Comparison of ENCODE assay signal across 29 cellular contexts in genomic region chr1:24973315-24973714, GRCh38. TPM values are rescaled to one million over a fixed set of nuclear protein-coding genes. Genes with fewer than 3 reads are reported as not detected.
DNase-seq lines count a peak whose midpoint lies in the region; ATAC-seq, FAIRE-seq and TF ChIP-seq lines count a peak whose summit lies in the region.
"Had no signal": no experiment of that assay in that cellular context is flagged by ENCODE, and none has a peak within 500 bp of the region (broad histone marks: within the 10 kb centered on the region; RNA-seq: fewer than 3 reads in every experiment).

No MANE protein-coding gene starts in this region.

- 13% methylated on average over 3 of the region's 5 CpGs for WGBS in HepG2 (ENCODE audit: low lambda C conversion rate)
- WGBS in right lobe of liver (ENCODE audit: insufficient coverage, low coverage, low lambda C conversion rate, missing lambda C conversion rate): 25% methylated on average over 2 of the region's 5 CpGs
- 76% methylated on average over 5 of the region's 5 CpGs; no CpG with 5 or more reads in 1 of the 2 experiments for WGBS in H1 (ENCODE audit: extremely low coverage in 1 of 2, insufficient coverage in 1 of 2, insufficient read length in 1 of 2, insufficient replicate concordance in 2 of 2, low coverage in 1 of 2, low lambda C conversion rate in 2 of 2, missing lambda C conversion rate in 1 of 2), 2 experiments

- peak overlapping the region; percentile 67 for H4K91ac ChIP-seq in H1 (replicated peaks; ENCODE audit: insufficient read length, low read length)

- peak overlapping the region; percentile 89 for H3K27ac Mint-ChIP-seq in activated CD8-positive, alpha-beta T cell treated with anti-CD3 and anti-CD28 coated beads for 36 hours
- no peak overlapping the region for H3K27ac Mint-ChIP-seq in stimulated activated naive CD8-positive, alpha-beta T cell treated with anti-CD3 and anti-CD28 coated beads, Interleukin-15, amount 100 ng/mL, for 72 hours
- H3K27ac Mint-ChIP-seq: activated CD4-positive, alpha-beta memory T cell treated with anti-CD3 and anti-CD28 coated beads, Interleukin-2, amount 10 ng/mL, durations not matched to agents 7 days and 5 days; activated naive CD4-positive, alpha-beta T cell treated with anti-CD3 and anti-CD28 coated beads, Interleukin-2, amount 50 U/mL, for 24 hours; endodermal cell had no signal

- peaks cover 2% of the 10 kb centered on the region; the same call in 1 of the 2 replicates for H3K23me2 ChIP-seq in H1 (ENCODE audit: low read depth, low read length)

- H3K79me1 ChIP-seq in H1 (ENCODE audit: low read depth, low read length): no peaks in the 10 kb centered on the region

- no peak overlapping the region for H3K23ac ChIP-seq in H1 (ENCODE audit: insufficient read length)

- H3K27ac ChIP-seq in HepG2 (ENCODE audit: extremely low read length, insufficient read depth, low read length) (no peak overlapping the region), right lobe of liver (no peak overlapping the region), H1 (ENCODE audit: low read depth, low read length) (no peak overlapping the region)
- H3K27ac ChIP-seq: esophagus muscularis mucosa, foreskin keratinocyte, heart left ventricle, parathyroid adenoma, spleen had no signal

- 0 out of 2 replicates have a peak overlapping the region, but pooled peaks have one; percentile 66 for H2BK20ac ChIP-seq in H1 (ENCODE audit: low read length)

- TF ChIP-seq EP300 in HepG2 (IDR thresholded peaks at IDR 0.05; ENCODE audit: low read depth in 2 of 2, low read length in 2 of 2): no peak
- TF ChIP-seq EP300 in HepG2 (CRISPR knock-in tag; IDR thresholded peaks at IDR 0.05; ENCODE audit: borderline replicate concordance): no peak
- no peak for TF ChIP-seq EP300 in H1 (IDR thresholded peaks at IDR 0.05; ENCODE audit: borderline replicate concordance in 1 of 2, low read depth in 2 of 2, low read length in 2 of 2)

- no peak for FAIRE-seq in HepG2 (lab: Jason Lieb, UNC)
- no peak for FAIRE-seq in H1 (lab: Jason Lieb, UNC)
- FAIRE-seq: urothelium cell line had no signal

- H3K9me3 ChIP-seq in HepG2 (ENCODE audit: low read length) (peaks cover 20% of the 10 kb centered on the region), right lobe of liver (peaks cover 0 to 10% (median 0%) of the 10 kb centered on the region in 4 donors), H1 (ENCODE audit: insufficient read depth in 2 of 2, low read depth in 1 of 2, low read length in 1 of 2) (peaks cover 4 to 6% of the 10 kb centered on the region in 2 experiments)

- no peak overlapping the region for H4K5ac ChIP-seq in H1 (ENCODE audit: insufficient read length, low read depth, low read length)

- TF ChIP-seq CTCF in HepG2 (CRISPR knock-in tag; IDR thresholded peaks at IDR 0.05): no peak
- no peak for TF ChIP-seq CTCF in right lobe of liver (IDR thresholded peaks at IDR 0.05)
- TF ChIP-seq CTCF in activated CD8-positive, alpha-beta T cell treated with anti-CD3 and anti-CD28 coated beads for 36 hours (IDR thresholded peaks at IDR 0.05): no peak
- TF ChIP-seq CTCF in H1 (IDR thresholded peaks at IDR 0.05; ENCODE audit: control extremely low read depth in 1 of 3, insufficient read depth in 1 of 3, low read depth in 1 of 3, low read length in 3 of 3): no peak

- H3K36me3 ChIP-seq in HepG2 (replicated peaks in 1 of 2; ENCODE audit: control insufficient read depth in 1 of 2, insufficient read depth in 2 of 2, low read length in 2 of 2) (no peaks in the 10 kb centered on the region), right lobe of liver (no peaks in the 10 kb centered on the region), H1 (ENCODE audit: control insufficient read depth in 2 of 4, insufficient read depth in 4 of 4, low read length in 3 of 4) (no peaks in the 10 kb centered on the region)
- H3K36me3 ChIP-seq: BLaER1 treated with 17β-estradiol and CSF1 and Interleukin-3, amounts not matched to agents 10 nM and 100 nM; esophagus muscularis mucosa; heart left ventricle; spleen had no signal

- H3K36me3 Mint-ChIP-seq in activated CD8-positive, alpha-beta T cell treated with anti-CD3 and anti-CD28 coated beads for 36 hours (ENCODE audit: low read depth): peaks cover 61% of the 10 kb centered on the region

- H3K4me1 Mint-ChIP-seq in activated CD8-positive, alpha-beta T cell treated with anti-CD3 and anti-CD28 coated beads for 36 hours (ENCODE audit: low read depth): peaks cover 67% of the 10 kb centered on the region
- peaks cover 75% of the 10 kb centered on the region for H3K4me1 Mint-ChIP-seq in stimulated activated naive CD8-positive, alpha-beta T cell treated with anti-CD3 and anti-CD28 coated beads, Interleukin-15, amount 100 ng/mL, for 72 hours

- H2BK120ac ChIP-seq in H1 (replicated peaks; ENCODE audit: low read depth, low read length): no peak overlapping the region

- DNase-seq in HepG2 (ENCODE audit: low spot score) (no peak), right lobe of liver (no peak), H1 (ENCODE audit: low read depth in 1 of 2, low spot score in 2 of 2) (no peak), dermis blood vessel endothelial cell (no peak), MV-4-11 (lab: John Stamatoyannopoulos, UW) (no peak)
- no peak for DNase-seq in activated CD8-positive, alpha-beta T cell treated with anti-CD3 and anti-CD28 coated beads for 36 hours
- DNase-seq in stimulated activated naive CD8-positive, alpha-beta T cell treated with anti-CD3 and anti-CD28 coated beads, Interleukin-15, amount 100 ng/mL, for 72 hours: peak in 1 of 2 donors; percentile 63
- DNase-seq: activated CD4-positive, alpha-beta memory T cell treated with anti-CD3 and anti-CD28 coated beads, Interleukin-2, amount 10 ng/mL, durations not matched to agents 7 days and 5 days; activated CD4-positive, CD25-positive, alpha-beta regulatory T cell; caudate nucleus; endodermal cell; foreskin keratinocyte; Karpas-422; kidney glomerular epithelial cell; NCI-H1048; NCI-H187; NCI-H524; SHP77 treated with DMSO at 0.1 percent for 48 hours; spleen; SW 1271 had no signal

- H3K9ac ChIP-seq in HepG2 (ENCODE audit: insufficient read depth, low read depth, low read length): no peak overlapping the region
- H3K9ac ChIP-seq in H1 (replicated peaks in 1 of 4; ENCODE audit: extremely low read depth in 1 of 4, low read depth in 3 of 4, low read length in 3 of 4): no peak overlapping the region
- H3K9ac ChIP-seq: BLaER1 treated with 17β-estradiol and CSF1 and Interleukin-3, amounts not matched to agents 10 nM and 100 nM; parathyroid adenoma had no signal

- 0 out of 2 replicates have a peak overlapping the region, but pooled peaks have one; percentile 53 for H2BK5ac ChIP-seq in H1 (ENCODE audit: low read depth, low read length)

- POLR2A ChIA-PET in HepG2 (lab: Yijun Ruan, JAX) (no interaction called here), H1 (lab: Charles Lee; ENCODE audit: partially characterized antibody) (no interaction called here)
- POLR2A ChIA-PET in activated CD8-positive, alpha-beta T cell treated with anti-CD3 and anti-CD28 coated beads for 36 hours (lab: Charles Lee): interaction anchor here (0.9 to 4.3 kb wide), 11 partner anchors 9 to 60 kb away, joined by 3 to 30 read pairs (median 5); no protein-coding TSS in a partner anchor

- H3K4me2 ChIP-seq in HepG2 (ENCODE audit: low read depth, low read length): no peak overlapping the region
- H3K4me2 ChIP-seq in H1 (ENCODE audit: insufficient read depth in 1 of 2, low read depth in 2 of 2, low read length in 2 of 2): no peak overlapping the region

- no TSS peak for BruUV-seq in HepG2 (replicated peaks; lab: Mats Ljungman, UMichigan)

- no peak for ATAC-seq in HepG2
- no peak for ATAC-seq in right lobe of liver
- peak; percentile 11 for ATAC-seq in activated CD8-positive, alpha-beta T cell treated with anti-CD3 and anti-CD28 coated beads for 36 hours
- peak; percentile 61 for ATAC-seq in stimulated activated naive CD8-positive, alpha-beta T cell treated with anti-CD3 and anti-CD28 coated beads, Interleukin-15, amount 100 ng/mL, for 72 hours
- ATAC-seq: foreskin keratinocyte, heart left ventricle, Panc1 had no signal

- no peak overlapping the region for H3K56ac ChIP-seq in H1 (replicated peaks; ENCODE audit: insufficient read length, low read depth, low read length)

- H3K27me3 Mint-ChIP-seq in activated CD8-positive, alpha-beta T cell treated with anti-CD3 and anti-CD28 coated beads for 36 hours: no peaks in the 10 kb centered on the region
- H3K27me3 Mint-ChIP-seq in stimulated activated naive CD8-positive, alpha-beta T cell treated with anti-CD3 and anti-CD28 coated beads, Interleukin-15, amount 100 ng/mL, for 72 hours: no peaks in the 10 kb centered on the region
- H3K27me3 Mint-ChIP-seq: activated naive CD4-positive, alpha-beta T cell treated with anti-CD3 and anti-CD28 coated beads, Interleukin-2, amount 50 U/mL, for 24 hours had no signal

- no peak overlapping the region; the same call in 1 of the 2 replicates for H4K8ac ChIP-seq in H1 (ENCODE audit: extremely low read depth, insufficient read depth, low read length)

- H2BK12ac ChIP-seq in H1 (ENCODE audit: low read depth, low read length): peak overlapping the region; percentile 2; the same call in 1 of the 2 replicates

- no peak overlapping the region for H3K4me3 Mint-ChIP-seq in activated CD8-positive, alpha-beta T cell treated with anti-CD3 and anti-CD28 coated beads for 36 hours
- peak overlapping the region in 1 of 2 donors; percentile 87 for H3K4me3 Mint-ChIP-seq in stimulated activated naive CD8-positive, alpha-beta T cell treated with anti-CD3 and anti-CD28 coated beads, Interleukin-15, amount 100 ng/mL, for 72 hours
- H3K4me3 Mint-ChIP-seq: activated CD4-positive, alpha-beta memory T cell treated with anti-CD3 and anti-CD28 coated beads, Interleukin-2, amount 10 ng/mL, durations not matched to agents 7 days and 5 days; activated naive CD4-positive, alpha-beta T cell treated with anti-CD3 and anti-CD28 coated beads, Interleukin-2, amount 50 U/mL, for 24 hours; endodermal cell; neural crest cell had no signal

- no peak for TF ChIP-seq POLR2A in HepG2 (IDR thresholded peaks at IDR 0.05; ENCODE audit: insufficient read depth in 1 of 2, low read depth in 2 of 2, low read length in 2 of 2)
- no peak for TF ChIP-seq POLR2A in right lobe of liver (IDR thresholded peaks at IDR 0.05)
- no peak for TF ChIP-seq POLR2A in H1 (IDR thresholded peaks at IDR 0.05; ENCODE audit: control extremely low read depth in 1 of 2, low read depth in 2 of 2, low read length in 2 of 2)

- H3K4me3 ChIP-seq in HepG2 (replicated peaks in 1 of 3; ENCODE audit: insufficient read depth in 1 of 3, low read depth in 2 of 3, low read length in 3 of 3) (no peak overlapping the region), right lobe of liver (no peak overlapping the region), H1 (ENCODE audit: extremely low read depth in 1 of 4, insufficient read depth in 2 of 4, low read depth in 3 of 4, low read length in 4 of 4) (no peak overlapping the region)
- H3K4me3 ChIP-seq: BLaER1 treated with 17β-estradiol and CSF1 and Interleukin-3, amounts not matched to agents 10 nM and 100 nM; esophagus muscularis mucosa; heart left ventricle; lung; spleen had no signal

- peaks cover 24% of the 10 kb centered on the region for H3K9me3 Mint-ChIP-seq in activated CD8-positive, alpha-beta T cell treated with anti-CD3 and anti-CD28 coated beads for 36 hours
- H3K9me3 Mint-ChIP-seq in stimulated activated naive CD8-positive, alpha-beta T cell treated with anti-CD3 and anti-CD28 coated beads, Interleukin-15, amount 100 ng/mL, for 72 hours: peaks cover 32 to 36% of the 10 kb centered on the region in 2 donors

- H3K4me1 ChIP-seq in HepG2 (ENCODE audit: insufficient read depth, low read length) (peaks cover 8% of the 10 kb centered on the region; the same call in 1 of the 2 replicates), right lobe of liver (no peaks in the 10 kb centered on the region), H1 (replicated peaks in 1 of 4; ENCODE audit: control insufficient read depth in 3 of 4, insufficient read depth in 4 of 4, low read length in 3 of 4) (peaks cover 0 to 24% (median 11%) of the 10 kb centered on the region in 4 experiments; a peak in 6 of 7 replicates)
- H3K4me1 ChIP-seq: esophagus muscularis mucosa, parathyroid adenoma had no signal

- H3K27me3 ChIP-seq in HepG2 (ENCODE audit: control insufficient read depth in 1 of 2, insufficient read depth in 2 of 2, low read length in 2 of 2) (peaks cover 2 to 25% of the 10 kb centered on the region in 2 experiments; a peak in 1 of 5 replicates), right lobe of liver (no peaks in the 10 kb centered on the region), H1 (replicated peaks in 1 of 4; ENCODE audit: control insufficient read depth in 3 of 4, extremely low read depth in 1 of 4, insufficient read depth in 3 of 4, low read length in 3 of 4) (no peaks in the 10 kb centered on the region; a peak in 1 of 7 replicates)
- H3K27me3 ChIP-seq: BLaER1 treated with 17β-estradiol and CSF1 and Interleukin-3, amounts not matched to agents 10 nM and 100 nM; foreskin keratinocyte had no signal

- H3K4ac ChIP-seq in H1 (replicated peaks; ENCODE audit: insufficient read length, low read depth, low read length): no peak overlapping the region

- intact Hi-C loops in HepG2 (cut with micrococcal nuclease; ENCODE audit: unreplicated experiment): no loop called here
- intact Hi-C loops in right lobe of liver (cut with DNase I): no loop called here
- intact Hi-C loops in activated CD8-positive, alpha-beta T cell treated with anti-CD3 and anti-CD28 coated beads for 36 hours (cut with micrococcal nuclease): no loop called here

- H2BK15ac ChIP-seq in H1 (ENCODE audit: low read length): no peak overlapping the region

- H2AFZ ChIP-seq in HepG2 (ENCODE audit: low read length) (no peak overlapping the region), H1 (ENCODE audit: low read length) (no peak overlapping the region)
- H2AFZ ChIP-seq: parathyroid adenoma had no signal

- no peak for TF ChIP-seq RAD21 in HepG2 (CRISPR knock-in tag; IDR thresholded peaks at IDR 0.05)
- no peak for TF ChIP-seq RAD21 in H1 (IDR thresholded peaks at IDR 0.05 in 1 of 2, conservative IDR thresholded peaks at IDR 0.05 in 1 of 2; ENCODE audit: low read depth in 2 of 2, low read length in 2 of 2)

- no peaks in the 10 kb centered on the region for H3K79me2 ChIP-seq in HepG2 (ENCODE audit: insufficient read depth, low read length)
- no peaks in the 10 kb centered on the region for H3K79me2 ChIP-seq in H1 (ENCODE audit: control insufficient read depth in 1 of 2, insufficient read depth in 2 of 2, low read length in 2 of 2)
- H3K79me2 ChIP-seq: parathyroid adenoma had no signal

- in situ Hi-C loops in HepG2 (cut with HindIII; ENCODE audit: extremely low pct_ligation_motif_present, low pct_unique_long_range_greater_than_20kb): no loop called here

- CTCF ChIA-PET in HepG2 (lab: Yijun Ruan, JAX; ENCODE audit: low intra/inter-chr PET ratio, low total read pairs) (no interaction called here), H1 (lab: Charles Lee; ENCODE audit: partially characterized antibody) (interaction anchor here (1.2 to 3.3 kb wide), 7 partner anchors 11 to 64 kb away, joined by 3 to 14 read pairs (median 5); no protein-coding TSS in a partner anchor)
- CTCF ChIA-PET in activated CD8-positive, alpha-beta T cell treated with anti-CD3 and anti-CD28 coated beads for 36 hours (lab: Charles Lee): interaction anchor here (1.0 to 5.3 kb wide), 9 partner anchors 9 to 129 kb away, joined by 3 to 40 read pairs (median 5); no protein-coding TSS in a partner anchor

- no peak overlapping the region for H3K18ac ChIP-seq in H1 (ENCODE audit: extremely low read depth, low read length)

- H4K20me1 ChIP-seq in HepG2 (ENCODE audit: insufficient read depth, low read length): no peaks in the 10 kb centered on the region
- peaks cover 0 to 3% of the 10 kb centered on the region in 2 experiments for H4K20me1 ChIP-seq in H1 (replicated peaks in 1 of 2; ENCODE audit: control insufficient read depth in 1 of 2, insufficient read depth in 2 of 2, low read length in 2 of 2)
- H4K20me1 ChIP-seq: BLaER1 treated with 17β-estradiol and CSF1 and Interleukin-3, amounts not matched to agents 10 nM and 100 nM had no signal

- no peak overlapping the region for H2AK5ac ChIP-seq in H1 (ENCODE audit: low read depth, low read length)

- no peak overlapping the region for H3K14ac ChIP-seq in H1 (ENCODE audit: insufficient read length)

RNA-seq across cellular contexts. Expression of gene RUNX3, which starts 43.2 kb away (rescaled TPM):
- total RNA-seq in HepG2 (2016; rRNA removed; fragmentation: Illumina TruSeq; extraction: Trizol) (0.04 TPM in 1 of 2 replicates, not detected in the other), right lobe of liver (1 to 10 TPM in 3 of 6 experiments, under 1 TPM in 3; 0.46 to 3.1 (median 0.84) TPM), dermis blood vessel endothelial cell (not detected in 2 replicates)
- total RNA-seq in HepG2 (2016; cell fraction: cytosol; rRNA removed; fragmentation: Illumina TruSeq; extraction: Trizol; ENCODE audit: low read depth): not detected in 2 replicates
- total RNA-seq in HepG2 (2016; cell fraction: insoluble cytoplasmic fraction; rRNA removed; fragmentation: Illumina TruSeq; extraction: Trizol): 0.04 and 0.06 TPM in 2 replicates
- 0.07 TPM in 1 of 2 replicates, not detected in the other for total RNA-seq in HepG2 (2016; cell fraction: membrane; rRNA removed; fragmentation: Illumina TruSeq; extraction: Trizol)
- not detected in 2 replicates for total RNA-seq in HepG2 (2016; cell fraction: nucleus; rRNA removed; fragmentation: Illumina TruSeq; extraction: Trizol)
- polyA plus RNA-seq in HepG2 (2011; rRNA removed) (0.17 and 0.22 TPM in 2 replicates), H1 (2011; rRNA removed) (0.49 and 0.62 TPM in 2 replicates)
- 0.12 and 0.21 TPM in 2 replicates for polyA plus RNA-seq in HepG2 (2011; cell fraction: cytosol; rRNA removed)
- 0.26 and 0.35 TPM in 2 replicates for polyA plus RNA-seq in HepG2 (2011; cell fraction: nucleus; rRNA removed)
- 0.67 and 0.68 TPM in 2 replicates for polyA plus RNA-seq in HepG2 (2012)
- 0.07 TPM in 1 of 2 replicates, not detected in the other for polyA plus RNA-seq in HepG2 (2016; cell fraction: cytosol; fragmentation: Illumina TruSeq; extraction: Trizol; ENCODE audit: low read depth)
- polyA plus RNA-seq in HepG2 (2016; cell fraction: insoluble cytoplasmic fraction; fragmentation: Illumina TruSeq; extraction: Trizol; ENCODE audit: low read depth): 0.05 and 0.15 TPM in 2 replicates
- 0.09 and 0.14 TPM in 2 replicates for polyA plus RNA-seq in HepG2 (2016; cell fraction: membrane; fragmentation: Illumina TruSeq; extraction: Trizol; ENCODE audit: low read depth)
- polyA plus RNA-seq in HepG2 (2016; cell fraction: nucleus; fragmentation: Illumina TruSeq; extraction: Trizol; ENCODE audit: insufficient read depth, low read depth): 0.19 TPM in 1 of 2 replicates, not detected in the other
- 0.74 TPM in 1 of 2 replicates, not detected in the other for polyA minus RNA-seq in HepG2 (2011; rRNA and poly(A)+ RNA removed; ENCODE audit: low replicate concordance)
- 0.18 and 0.89 TPM in 2 replicates for polyA minus RNA-seq in HepG2 (2011; cell fraction: cytosol; rRNA and poly(A)+ RNA removed)
- polyA minus RNA-seq in HepG2 (2011; cell fraction: nucleus; rRNA and poly(A)+ RNA removed): 0.12 TPM in 1 of 2 replicates, not detected in the other
- total RNA-seq in activated CD8-positive, alpha-beta T cell treated with anti-CD3 and anti-CD28 coated beads for 36 hours: 100 to 1,000 TPM; 180 to 183 TPM
- 0.48 and 0.82 TPM in 2 replicates for total RNA-seq in H1 (2021; fragmentation: NEBNext Ultra II Directional; extraction: Animal tissue kit (Norgen Biotek cat#: 25700))
- polyA plus RNA-seq in H1 (2011; cell fraction: cytosol; rRNA removed): 0.44 TPM
- 0.70 TPM for polyA plus RNA-seq in H1 (2011; cell fraction: nucleus; rRNA removed)
- 0.33 to 1.3 TPM (median 0.64 TPM) in 4 replicates for polyA plus RNA-seq in H1 (2012, experiment 1 of 2)
- 0.55 TPM for polyA plus RNA-seq in H1 (2012, experiment 2 of 2)
- 0.61 TPM for polyA plus RNA-seq in H1 (2013, experiment 1 of 2)
- polyA plus RNA-seq in H1 (2013, experiment 2 of 2): 0.52 TPM
- 0.13 TPM in 1 of 2 replicates, not detected in the other for polyA minus RNA-seq in H1 (2011; rRNA and poly(A)+ RNA removed)
- polyA minus RNA-seq in H1 (2011; cell fraction: cytosol; rRNA and poly(A)+ RNA removed): 1.5 TPM
- 0.30 TPM for polyA minus RNA-seq in H1 (2011; cell fraction: nucleus; rRNA and poly(A)+ RNA removed)
- total RNA-seq: foreskin keratinocyte had no signal

Comparison
In these comparisons a context has a peak if more than half of its experiments do, and no peak if none do; other contexts are left out.
1. ATAC-seq: peak in activated CD8-positive, alpha-beta T cell treated with anti-CD3 and anti-CD28 coated beads for 36 hours (single experiment) and stimulated activated naive CD8-positive, alpha-beta T cell treated with anti-CD3 and anti-CD28 coated beads, Interleukin-15, amount 100 ng/mL, for 72 hours (single experiment); none in HepG2 (single experiment) and right lobe of liver (0 of 4).
2. RNA of gene RUNX3, which starts 43.2 kb away (total RNA-seq): 180 to 183 TPM in activated CD8-positive, alpha-beta T cell treated with anti-CD3 and anti-CD28 coated beads for 36 hours; 0.46 to 3.1 TPM in right lobe of liver, 0.48 to 0.82 TPM in H1, 0.04 to 0.07 TPM in HepG2 and not detected in dermis blood vessel endothelial cell; every median in the first group is over 10 times any median in the second.
3. Of the 41 proteins assayed by ChIP-seq in both HepG2 and H1: peak only in HepG2: CEBPB; only in H1: none; in both: none; in neither: 40.